ENCODE assay signal across 9 cellular contexts in the genomic region with DNA sequence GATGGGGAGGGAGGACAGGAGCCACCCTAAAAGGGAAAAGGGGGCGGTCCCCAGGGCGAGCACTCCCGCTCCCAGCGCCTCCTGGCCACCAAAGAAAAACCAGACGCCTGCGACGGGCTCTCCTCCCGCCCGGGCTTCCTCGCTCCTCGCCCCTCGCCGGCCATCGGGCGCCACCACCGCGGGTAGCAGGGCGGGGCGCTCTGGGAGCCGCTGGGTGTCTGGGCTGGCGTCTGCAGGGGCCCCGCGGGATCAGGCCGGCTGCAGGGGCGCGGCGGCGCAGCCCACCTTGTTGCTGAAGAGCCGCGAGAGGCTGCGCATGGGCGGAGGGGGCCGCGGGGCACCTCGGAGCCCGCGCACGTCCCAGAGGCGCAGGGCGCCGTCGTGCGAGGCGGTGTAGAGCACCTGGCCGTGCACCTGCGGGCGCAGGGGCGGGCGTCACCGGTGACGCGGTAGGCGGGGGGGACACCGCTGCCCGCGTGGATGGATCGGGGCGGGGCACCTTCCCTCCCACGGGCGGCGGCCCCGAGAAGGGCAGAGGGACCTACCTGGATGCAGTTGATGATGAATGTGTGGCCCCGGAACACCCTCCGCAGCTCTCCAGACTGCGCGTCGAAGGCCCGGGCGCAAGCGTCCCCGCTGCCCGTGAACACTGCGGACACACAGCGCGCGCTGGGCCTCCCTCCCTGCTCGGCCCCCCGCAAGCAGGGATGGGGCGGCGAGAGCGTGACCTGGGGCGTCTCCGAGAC. TPM values are rescaled to one million over a fixed set of nuclear protein-coding genes. Genes with fewer than 3 reads are reported as not detected.
DNase-seq lines count a peak whose midpoint lies in the region; ATAC-seq and TF ChIP-seq lines count a peak whose summit lies in the region.
"Had no signal": no experiment of that assay in that cellular context is flagged by ENCODE, and none has a peak within 500 bp of the region (broad histone marks: within the 10 kb centered on the region; RNA-seq: fewer than 3 reads in every experiment).

No MANE protein-coding gene starts in this region.

- CTCF ChIA-PET in RWPE1 (lab: Yijun Ruan, JAX), result interaction anchor here (0.6 kb wide), 1 partner anchor 23 kb away, joined by 5 read pairs; no protein-coding TSS in a partner anchor

- DNase-seq in DMS 273 (lab: John Stamatoyannopoulos, UW; ENCODE audit: unreplicated experiment) (peak; percentile 62), DMS 273 treated with DMSO at 0.1 percent for 48 hours (lab: John Stamatoyannopoulos, UW) (no peak), foreskin keratinocyte (no peak), dedifferentiated amniotic fluid mesenchymal stem cell (ENCODE audit: extremely low spot score) (no peak), GM19240 (ENCODE audit: insufficient read length, low spot score) (no peak), RWPE1 (ENCODE audit: low spot score) (no peak)
- DNase-seq in activated CD4-positive, alpha-beta T cell treated with anti-CD3 and anti-CD28 coated beads for 48 hours, result peak; percentile 20
- peak; percentile 18 to 27 for DNase-seq in stimulated activated CD4-positive, alpha-beta T cell treated with anti-CD3 and anti-CD28 coated beads, Interleukin-1b, Interleukin-23, amount 100 ng/mL, for 4 hours (ENCODE audit: low read depth in 2 of 2)

- H3K4me1 ChIP-seq in foreskin keratinocyte, result no peaks in the 10 kb centered on the region

- POLR2A ChIA-PET in RWPE1 (lab: Yijun Ruan, JAX; ENCODE audit: low non-redundant PET), result no interaction called here

- ATAC-seq in foreskin keratinocyte, result peak; percentile 62

- H3K27ac ChIP-seq in foreskin keratinocyte (no peak overlapping the region), RWPE1 (no peak overlapping the region)
- H3K27ac ChIP-seq: 22Rv1 had no signal

- peaks cover 42% of the 10 kb centered on the region for H3K27me3 ChIP-seq in foreskin keratinocyte

- TF ChIP-seq CTCF in foreskin keratinocyte (conservative IDR thresholded peaks at IDR 0.05) (no peak), RWPE1 (conservative IDR thresholded peaks at IDR 0.05; ENCODE audit: low read depth) (no peak)

RNA-seq across cellular contexts. Expression of gene WDR86, which starts 28.3 kb away (rescaled TPM):
- not detected in 2 replicates for total RNA-seq in foreskin keratinocyte
- not detected in 2 replicates for polyA plus RNA-seq in foreskin keratinocyte

RNA-seq across cellular contexts. Expression of gene NUB1, which starts 39.9 kb away (rescaled TPM):
- 31.6 and 32.3 TPM in 2 replicates for total RNA-seq in foreskin keratinocyte
- polyA plus RNA-seq in foreskin keratinocyte, result 21.5 and 22.0 TPM in 2 replicates

RNA-seq across cellular contexts. Expression of gene CRYGN, which starts 58.4 kb away (rescaled TPM):
- total RNA-seq in foreskin keratinocyte, result not detected in 2 replicates
- not detected in 2 replicates for polyA plus RNA-seq in foreskin keratinocyte

Comparison
In these comparisons a context has a peak if more than half of its experiments do, and no peak if none do; other contexts are left out.
1. DNase-seq: peak in DMS 273 (single experiment), activated CD4-positive, alpha-beta T cell treated with anti-CD3 and anti-CD28 coated beads for 48 hours (single experiment) and stimulated activated CD4-positive, alpha-beta T cell treated with anti-CD3 and anti-CD28 coated beads, Interleukin-1b, Interleukin-23, amount 100 ng/mL, for 4 hours (2 of 2); none in DMS 273 treated with DMSO at 0.1 percent for 48 hours (single experiment), foreskin keratinocyte (0 of 2), dedifferentiated amniotic fluid mesenchymal stem cell (single experiment), GM19240 (single experiment) and RWPE1 (single experiment).